Comparison of ENCODE assay signal across 22 cellular contexts in genomic region chr13:36841411-36841810, GRCh38. TPM values are rescaled to one million over a fixed set of nuclear protein-coding genes. Genes with fewer than 3 reads are reported as not detected.
DNase-seq lines count a peak whose midpoint lies in the region; ATAC-seq, FAIRE-seq and TF ChIP-seq lines count a peak whose summit lies in the region.
"Had no signal": no experiment of that assay in that cellular context is flagged by ENCODE, and none has a peak within 500 bp of the region (broad histone marks: within the 10 kb centered on the region; RNA-seq: fewer than 3 reads in every experiment).

No MANE protein-coding gene starts in this region.

- peak in 1 of 2 experiments; percentile 35; a peak in 1 of 4 replicates for TF ChIP-seq RAD21 in K562 (CRISPR knock-in tag; conservative IDR thresholded peaks at IDR 0.05 in 1 of 2, IDR thresholded peaks at IDR 0.05 in 1 of 2)

- no peak overlapping the region for H3K9ac ChIP-seq in K562 (ENCODE audit: insufficient read depth in 1 of 2, low read depth in 2 of 2, low read length in 2 of 2)

- H3K4me1 Mint-ChIP-seq in activated naive CD4-positive, alpha-beta T cell treated with anti-CD3 and anti-CD28 coated beads for 36 hours (ENCODE audit: low read depth): no peaks in the 10 kb centered on the region
- no peaks in the 10 kb centered on the region for H3K4me1 Mint-ChIP-seq in activated naive CD4-positive, alpha-beta T cell treated with anti-CD3 and anti-CD28 coated beads, Interleukin-2, amount 10 ng/mL, durations not matched to agents 7 days and 5 days
- H3K4me1 Mint-ChIP-seq: activated B cell treated with CpG ODN at 0.5 μM for 24 hours; activated naive CD8-positive, alpha-beta T cell treated with anti-CD3 and anti-CD28 coated beads, Interleukin-2, amount 10 ng/mL, durations not matched to agents 7 days and 5 days; stimulated activated naive CD8-positive, alpha-beta T cell treated with anti-CD3 and anti-CD28 coated beads, Interleukin-15, amount 100 ng/mL, for 72 hours had no signal

- H3K27ac Mint-ChIP-seq in activated naive CD4-positive, alpha-beta T cell treated with anti-CD3 and anti-CD28 coated beads for 36 hours: no peak overlapping the region
- H3K27ac Mint-ChIP-seq in activated naive CD4-positive, alpha-beta T cell treated with anti-CD3 and anti-CD28 coated beads, Interleukin-2, amount 10 ng/mL, durations not matched to agents 7 days and 5 days: no peak overlapping the region
- H3K27ac Mint-ChIP-seq: activated B cell treated with CpG ODN at 0.5 μM for 24 hours; activated CD8-positive, alpha-beta T cell treated with anti-CD3 and anti-CD28 coated beads, Interleukin-2, amount 10 ng/mL, durations not matched to agents 7 days and 5 days; activated naive CD8-positive, alpha-beta T cell treated with anti-CD3 and anti-CD28 coated beads, Interleukin-2, amount 10 ng/mL, durations not matched to agents 7 days and 5 days; activated T-cell treated with anti-CD3 and anti-CD28 coated beads, Interleukin-2, amount 50 U/mL, for 72 hours; stimulated activated naive CD8-positive, alpha-beta T cell treated with anti-CD3 and anti-CD28 coated beads, Interleukin-15, amount 100 ng/mL, for 72 hours; T-cell had no signal

- no peak overlapping the region for H3K27ac ChIP-seq in K562 (ENCODE audit: extremely low read depth, low read depth, low read length)
- H3K27ac ChIP-seq: cardiac muscle cell, upper lobe of left lung had no signal

- H3K79me2 ChIP-seq in K562 (ENCODE audit: control insufficient read depth, insufficient read depth, low read length): no peaks in the 10 kb centered on the region

- no peak overlapping the region for H2AFZ ChIP-seq in K562 (ENCODE audit: low read depth, low read length)

- no peaks in the 10 kb centered on the region for H3K9me3 ChIP-seq in K562 (replicated peaks; ENCODE audit: control insufficient read depth, insufficient read depth, low read depth, low read length)
- H3K9me3 ChIP-seq: upper lobe of left lung had no signal

- TF ChIP-seq CTCF in LNCaP clone FGC (IDR thresholded peaks at IDR 0.05; ENCODE audit: control insufficient read depth, extremely low read depth, insufficient read depth) (0 out of 2 replicates have a peak, but pooled peaks have one; percentile 7), K562 (IDR thresholded peaks at IDR 0.05 in 2 of 3, conservative IDR thresholded peaks at IDR 0.05 in 1 of 3; ENCODE audit: insufficient read depth in 2 of 3, low read depth in 1 of 3, low read length in 3 of 3) (peak in 1 of 3 experiments; percentile 30; a peak in 2 of 6 replicates), retinal pigment epithelial cell (conservative IDR thresholded peaks at IDR 0.05; ENCODE audit: low read depth, low read length) (peak; percentile 30)

- H3K27me3 ChIP-seq in K562 (ENCODE audit: control insufficient read depth in 2 of 2, insufficient read depth in 2 of 2, low read length in 2 of 2): no peaks in the 10 kb centered on the region
- H3K27me3 ChIP-seq: cardiac muscle cell, upper lobe of left lung had no signal

- TF ChIP-seq EP300 in K562 (IDR thresholded peaks at IDR 0.05; ENCODE audit: low read length): no peak

- CTCF ChIA-PET in K562 (lab: Yijun Ruan, JAX; ENCODE audit: low intra/inter-chr PET ratio): interaction anchor here (0.6 to 1.7 kb wide), 2 partner anchors 417 to 559 kb away, joined by 3 to 8 read pairs; no protein-coding TSS in a partner anchor
- CTCF ChIA-PET in activated naive CD4-positive, alpha-beta T cell treated with anti-CD3 and anti-CD28 coated beads for 36 hours (lab: Charles Lee): interaction anchor here (0.9 to 1.0 kb wide), 2 partner anchors 420 to 422 kb away, joined by 3 read pairs; no protein-coding TSS in a partner anchor
- CTCF ChIA-PET in activated naive CD4-positive, alpha-beta T cell treated with anti-CD3 and anti-CD28 coated beads, Interleukin-2, amount 10 ng/mL, durations not matched to agents 7 days and 5 days (lab: Charles Lee): interaction anchor here (0.8 to 1.2 kb wide), 4 partner anchors 15 to 558 kb away, joined by 3 read pairs; no protein-coding TSS in a partner anchor

- H3K9me1 ChIP-seq in K562 (ENCODE audit: control insufficient read depth, insufficient read depth, low read length): no peaks in the 10 kb centered on the region

- FAIRE-seq in K562 (lab: Jason Lieb, UNC): no peak
- FAIRE-seq: G401.6, GM12891, kidney had no signal

- H3K4me3 ChIP-seq in LNCaP clone FGC (ENCODE audit: low read depth, low read length) (no peak overlapping the region), K562 (no peak overlapping the region), retinal pigment epithelial cell (ENCODE audit: low read length) (no peak overlapping the region)
- H3K4me3 ChIP-seq: cardiac muscle cell, upper lobe of left lung had no signal

- no peak for TF ChIP-seq POLR2A in K562 (conservative IDR thresholded peaks at IDR 0.05)

- no TSS peak for BruUV-seq in K562 (replicated peaks; lab: Mats Ljungman, UMichigan)

- no peaks in the 10 kb centered on the region for H3K27me3 Mint-ChIP-seq in activated naive CD4-positive, alpha-beta T cell treated with anti-CD3 and anti-CD28 coated beads for 36 hours (ENCODE audit: low read depth)
- H3K27me3 Mint-ChIP-seq in activated naive CD4-positive, alpha-beta T cell treated with anti-CD3 and anti-CD28 coated beads, Interleukin-2, amount 10 ng/mL, durations not matched to agents 7 days and 5 days: no peaks in the 10 kb centered on the region
- H3K27me3 Mint-ChIP-seq: activated B cell treated with CpG ODN at 0.5 μM for 24 hours; activated naive CD8-positive, alpha-beta T cell treated with anti-CD3 and anti-CD28 coated beads, Interleukin-2, amount 10 ng/mL, durations not matched to agents 7 days and 5 days; CD4-positive, alpha-beta memory T cell; stimulated activated naive CD8-positive, alpha-beta T cell treated with anti-CD3 and anti-CD28 coated beads, Interleukin-15, amount 100 ng/mL, for 72 hours; T-cell had no signal

- DNase-seq in NCI-H2227 (lab: John Stamatoyannopoulos, UW; ENCODE audit: unreplicated experiment) (peak; percentile 5), NCI-H2227 treated with DMSO at 0.1 percent for 48 hours (lab: John Stamatoyannopoulos, UW) (no peak), LNCaP clone FGC (ENCODE audit: low read depth) (no peak), K562 (ENCODE audit: extremely low read depth in 1 of 4, low spot score in 3 of 4) (no peak), retinal pigment epithelial cell (ENCODE audit: low read depth) (no peak)
- no peak for DNase-seq in activated naive CD4-positive, alpha-beta T cell treated with anti-CD3 and anti-CD28 coated beads for 36 hours
- DNase-seq in activated naive CD4-positive, alpha-beta T cell treated with anti-CD3 and anti-CD28 coated beads, Interleukin-2, amount 10 ng/mL, durations not matched to agents 7 days and 5 days: no peak
- DNase-seq: activated B cell treated with CpG ODN at 0.5 μM for 24 hours; activated CD8-positive, alpha-beta T cell treated with anti-CD3 and anti-CD28 coated beads, Interleukin-2, amount 10 ng/mL, durations not matched to agents 7 days and 5 days; activated naive CD8-positive, alpha-beta T cell treated with anti-CD3 and anti-CD28 coated beads, Interleukin-2, amount 10 ng/mL, durations not matched to agents 7 days and 5 days; activated T-cell treated with anti-CD3 and anti-CD28 coated beads, Interleukin-2, amount 50 U/mL, for 72 hours; CD4-positive, alpha-beta memory T cell; kidney; NCI-H774; stimulated activated naive CD8-positive, alpha-beta T cell treated with anti-CD3 and anti-CD28 coated beads, Interleukin-15, amount 100 ng/mL, for 72 hours; T-cell; upper lobe of left lung had no signal

- 43% methylated on average over 5 of the region's 5 CpGs for WGBS in K562 (ENCODE audit: insufficient coverage, low coverage, missing lambda C conversion rate)

- H3K9me3 Mint-ChIP-seq in activated naive CD4-positive, alpha-beta T cell treated with anti-CD3 and anti-CD28 coated beads for 36 hours: no peaks in the 10 kb centered on the region
- H3K9me3 Mint-ChIP-seq in activated naive CD4-positive, alpha-beta T cell treated with anti-CD3 and anti-CD28 coated beads, Interleukin-2, amount 10 ng/mL, durations not matched to agents 7 days and 5 days: no peaks in the 10 kb centered on the region
- H3K9me3 Mint-ChIP-seq: activated B cell treated with CpG ODN at 0.5 μM for 24 hours; activated naive CD8-positive, alpha-beta T cell treated with anti-CD3 and anti-CD28 coated beads, Interleukin-2, amount 10 ng/mL, durations not matched to agents 7 days and 5 days; activated T-cell treated with anti-CD3 and anti-CD28 coated beads, Interleukin-2, amount 50 U/mL, for 72 hours; CD4-positive, alpha-beta memory T cell; neural crest cell; stimulated activated naive CD8-positive, alpha-beta T cell treated with anti-CD3 and anti-CD28 coated beads, Interleukin-15, amount 100 ng/mL, for 72 hours; T-cell had no signal

- H4K20me1 ChIP-seq in K562 (replicated peaks; ENCODE audit: control insufficient read depth, insufficient read depth, low read length): no peaks in the 10 kb centered on the region

- POLR2A ChIA-PET in K562 (lab: Yijun Ruan, JAX): interaction anchor here (0.6 to 1.3 kb wide), 3 partner anchors 13 to 370 kb away, joined by 3 to 5 read pairs (median 3); no protein-coding TSS in a partner anchor

- no peaks in the 10 kb centered on the region for H3K4me1 ChIP-seq in K562 (replicated peaks in 1 of 2; ENCODE audit: control insufficient read depth in 2 of 2, insufficient read depth in 2 of 2, low read length in 2 of 2)

- no peaks in the 10 kb centered on the region for H3K36me3 Mint-ChIP-seq in activated naive CD4-positive, alpha-beta T cell treated with anti-CD3 and anti-CD28 coated beads for 36 hours (ENCODE audit: low read depth)
- peaks cover 1% of the 10 kb centered on the region for H3K36me3 Mint-ChIP-seq in activated naive CD4-positive, alpha-beta T cell treated with anti-CD3 and anti-CD28 coated beads, Interleukin-2, amount 10 ng/mL, durations not matched to agents 7 days and 5 days
- H3K36me3 Mint-ChIP-seq: T-cell had no signal

- in situ Hi-C loops in K562 (cut with MboI): loop anchor here (25.0 kb wide), 1 partner anchor 429 kb away; no protein-coding TSS in a partner anchor

- ATAC-seq in K562 (0 out of 3 replicates have a peak, but pooled peaks have one; percentile 42), HG03097 (IDR thresholded peaks at IDR 0.05; ENCODE audit: low FRiP score, unreplicated experiment) (no peak)
- ATAC-seq: activated CD8-positive, alpha-beta T cell treated with anti-CD3 and anti-CD28 coated beads, Interleukin-2, amount 10 ng/mL, durations not matched to agents 7 days and 5 days; activated T-cell treated with anti-CD3 and anti-CD28 coated beads, Interleukin-2, amount 50 U/mL, for 72 hours; stimulated activated naive CD8-positive, alpha-beta T cell treated with anti-CD3 and anti-CD28 coated beads, Interleukin-15, amount 100 ng/mL, for 72 hours; T-cell had no signal

- no peaks in the 10 kb centered on the region for H3K36me3 ChIP-seq in K562 (ENCODE audit: control insufficient read depth, insufficient read depth, low read length)

- intact Hi-C loops in K562 (cut with micrococcal nuclease): loop anchor here (10.0 kb wide), 1 partner anchor 417 kb away; no protein-coding TSS in a partner anchor
- intact Hi-C loops in activated naive CD4-positive, alpha-beta T cell treated with anti-CD3 and anti-CD28 coated beads for 36 hours (cut with micrococcal nuclease): loop anchor here (1.0 kb wide), 1 partner anchor 421 kb away; no protein-coding TSS in a partner anchor

- H3K4me3 Mint-ChIP-seq in activated naive CD4-positive, alpha-beta T cell treated with anti-CD3 and anti-CD28 coated beads for 36 hours: no peak overlapping the region
- H3K4me3 Mint-ChIP-seq in activated naive CD4-positive, alpha-beta T cell treated with anti-CD3 and anti-CD28 coated beads, Interleukin-2, amount 10 ng/mL, durations not matched to agents 7 days and 5 days: no peak overlapping the region
- H3K4me3 Mint-ChIP-seq: activated B cell treated with CpG ODN at 0.5 μM for 24 hours; activated CD8-positive, alpha-beta T cell treated with anti-CD3 and anti-CD28 coated beads, Interleukin-2, amount 10 ng/mL, durations not matched to agents 7 days and 5 days; activated naive CD8-positive, alpha-beta T cell treated with anti-CD3 and anti-CD28 coated beads, Interleukin-2, amount 10 ng/mL, durations not matched to agents 7 days and 5 days; activated T-cell treated with anti-CD3 and anti-CD28 coated beads, Interleukin-2, amount 50 U/mL, for 72 hours; CD4-positive, alpha-beta memory T cell; neural crest cell; stimulated activated naive CD8-positive, alpha-beta T cell treated with anti-CD3 and anti-CD28 coated beads, Interleukin-15, amount 100 ng/mL, for 72 hours; T-cell had no signal

- H3K4me2 ChIP-seq in K562 (ENCODE audit: insufficient read depth, low read length): no peak overlapping the region

RNA-seq across cellular contexts. Expression of gene RFXAP, which starts 22.4 kb away (rescaled TPM):
- total RNA-seq in K562 (2011; cell fraction: chromatin; rRNA removed; ENCODE audit: low replicate concordance): 4.6 and 10.9 TPM in 2 replicates
- total RNA-seq in K562 (2011; cell fraction: nucleolus; rRNA removed): 2.5 and 3.7 TPM in 2 replicates
- total RNA-seq in K562 (2011; cell fraction: nucleoplasm; rRNA removed): 8.8 and 16.9 TPM in 2 replicates
- total RNA-seq in K562 (2014; rRNA removed) (2.4 and 3.2 TPM in 2 replicates), K562 (2014; rRNA removed; fragmentation: Illumina TruSeq; extraction: Trizol) (2.9 and 3.7 TPM in 2 replicates), K562 (2015; rRNA removed; fragmentation: Illumina TruSeq; extraction: Trizol) (2.8 and 2.9 TPM in 2 replicates), K562 (2021) (7.0 and 9.7 TPM in 2 replicates)
- polyA plus RNA-seq in K562 (2011; rRNA removed) (8.1 and 8.6 TPM in 2 replicates), K562 (2014; fragmentation: Illumina TruSeq; extraction: Trizol) (6.1 and 6.9 TPM in 2 replicates), K562 (2014; fragmentation: Nextera tagmentation; extraction: Ambion mirVana) (1 to 10 TPM; 2.1 to 2.7 TPM), K562 (2014; rRNA removed) (8.0 and 8.2 TPM in 2 replicates)
- 2.1 and 4.2 TPM in 2 replicates for polyA plus RNA-seq in K562 (2011; cell fraction: cytosol; rRNA removed)
- polyA plus RNA-seq in K562 (2011; cell fraction: nucleus; rRNA removed): 7.7 and 12.5 TPM in 2 replicates
- 8.0 and 8.4 TPM in 2 replicates for polyA plus RNA-seq in K562 (2012)
- polyA minus RNA-seq in K562 (2011; rRNA and poly(A)+ RNA removed): 2.6 and 3.8 TPM in 2 replicates
- 1.0 and 2.9 TPM in 2 replicates for polyA minus RNA-seq in K562 (2011; cell fraction: cytosol; rRNA and poly(A)+ RNA removed)
- 2.0 and 3.6 TPM in 2 replicates for polyA minus RNA-seq in K562 (2011; cell fraction: nucleus; rRNA and poly(A)+ RNA removed)
- total RNA-seq in activated naive CD4-positive, alpha-beta T cell treated with anti-CD3 and anti-CD28 coated beads for 36 hours: 10 to 100 TPM in 1 of 2 experiments, 1 to 10 TPM in 1; 9.2 to 12.2 TPM
